Comparison of ENCODE assay signal across 1 cellular context in genomic region chr18:37160038-37160745, GRCh38.
TF ChIP-seq lines count a peak whose summit lies in the region.

No MANE protein-coding gene starts in this region.

TF ChIP-seq in HepG2, 621 proteins besides CTCF, POLR2A, EP300 and RAD21 (continued from another document):
- TF ChIP-seq ZGPAT (CRISPR knock-in tag; IDR thresholded peaks at IDR 0.05) (0 out of 2 replicates have a peak, but pooled peaks have one; percentile 32), ZNF260 (CRISPR knock-in tag; IDR thresholded peaks at IDR 0.05; ENCODE audit: borderline replicate concordance, low read depth) (no peak), ZBTB7B (CRISPR knock-in tag; IDR thresholded peaks at IDR 0.05) (no peak), HNF1A (IDR thresholded peaks at IDR 0.05; ENCODE audit: low read depth) (peak; percentile 26; the same call in 1 of the 2 replicates), HNF1A (CRISPR knock-in tag; IDR thresholded peaks at IDR 0.05; ENCODE audit: borderline replicate concordance) (no peak), FOXP1 (IDR thresholded peaks at IDR 0.05) (no peak), FOXP1 (CRISPR knock-in tag; IDR thresholded peaks at IDR 0.05) (peak; percentile 34; the same call in 1 of the 2 replicates), ZMYM4 (CRISPR knock-in tag; IDR thresholded peaks at IDR 0.05) (0 out of 2 replicates have a peak, but pooled peaks have one; percentile 12), BCL6 (CRISPR knock-in tag; IDR thresholded peaks at IDR 0.05) (peak; percentile 68), AHDC1 (CRISPR knock-in tag; IDR thresholded peaks at IDR 0.05; ENCODE audit: borderline replicate concordance) (peak; percentile 43; the same call in 1 of the 2 replicates), ARID5B (CRISPR knock-in tag; IDR thresholded peaks at IDR 0.05) (peak; percentile 47), ZNF432 (CRISPR knock-in tag; IDR thresholded peaks at IDR 0.05; ENCODE audit: borderline replicate concordance) (no peak), YY1 (IDR thresholded peaks at IDR 0.05; ENCODE audit: insufficient read depth, insufficient replicate concordance, low read depth, low read length) (no peak), ZNF841 (CRISPR knock-in tag; IDR thresholded peaks at IDR 0.05; ENCODE audit: borderline replicate concordance) (no peak)
